In the genomic region with DNA sequence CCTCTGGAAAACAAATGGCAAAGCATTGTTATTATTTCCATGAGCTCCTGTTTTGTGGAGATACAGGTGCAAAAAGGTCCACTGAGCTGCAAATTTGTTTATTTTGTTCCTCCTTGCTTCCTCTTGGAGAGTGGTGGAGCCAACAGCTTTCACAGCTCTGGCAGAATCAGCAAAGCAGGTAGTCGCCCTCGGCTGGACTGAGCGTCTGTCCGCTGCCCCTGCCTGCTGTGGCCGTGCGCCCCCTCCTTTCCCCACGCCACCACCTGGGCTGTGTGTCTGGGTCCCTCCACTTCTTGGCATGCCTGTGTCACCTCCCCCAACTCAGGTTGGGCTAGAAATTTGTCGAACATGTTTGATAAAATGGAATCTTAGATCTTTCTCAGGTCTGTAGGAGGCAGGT, we compare ENCODE assay signal across 26 cellular contexts.
"Had no signal": no experiment of that assay in that cellular context is flagged by ENCODE, and none has a peak within 500 bp of the region (broad histone marks: within the 10 kb centered on the region; RNA-seq: fewer than 3 reads in every experiment).

No MANE protein-coding gene starts in this region.

- H3K4me3 ChIP-seq: PC-9, SJCRH30, SK-N-MC had no signal

- H3K27me3 ChIP-seq: SJCRH30 had no signal

- H3K27ac ChIP-seq: PC-9, RWPE1, SJCRH30, SK-N-MC, WERI-Rb-1 had no signal

- H3K4me1 ChIP-seq: SJCRH30 had no signal

- H3K4me2 ChIP-seq: PC-9 had no signal

- ATAC-seq: activated CD8-positive, alpha-beta memory T cell treated with anti-CD3 and anti-CD28 coated beads, Interleukin-2, amount 10 ng/mL, durations not matched to agents 7 days and 5 days; activated naive CD8-positive, alpha-beta T cell treated with anti-CD3 and anti-CD28 coated beads, Interleukin-2, amount 50 U/mL, for 24 hours had no signal

- H3K9me3 ChIP-seq: SJCRH30 had no signal

- DNase-seq: activated CD4-positive, alpha-beta memory T cell treated with anti-CD3 and anti-CD28 coated beads, Interleukin-2, amount 10 ng/mL, durations not matched to agents 7 days and 5 days; activated CD4-positive, alpha-beta T cell treated with anti-CD3 and anti-CD28 coated beads for 1 hour; activated CD4-positive, alpha-beta T cell treated with anti-CD3 and anti-CD28 coated beads for 48 hours; activated CD4-positive, CD25-positive, alpha-beta regulatory T cell; activated CD8-positive, alpha-beta memory T cell treated with anti-CD3 and anti-CD28 coated beads for 24 hours; activated CD8-positive, alpha-beta memory T cell treated with anti-CD3 and anti-CD28 coated beads, Interleukin-2, amount 10 ng/mL, durations not matched to agents 7 days and 5 days; activated CD8-positive, alpha-beta memory T cell treated with anti-CD3 and anti-CD28 coated beads, Interleukin-2, amount 50 U/mL, for 48 hours; activated effector memory CD4-positive, alpha-beta T cell treated with Interleukin-2 at 50 U/mL for 16 hours; activated naive CD4-positive, alpha-beta T cell treated with anti-CD3 and anti-CD28 coated beads, Interleukin-2, amount 10 ng/mL, durations not matched to agents 7 days and 5 days; activated naive CD8-positive, alpha-beta T cell treated with anti-CD3 and anti-CD28 coated beads, Interleukin-2, amount 50 U/mL, for 24 hours; activated T-cell treated with anti-CD3 and anti-CD28 coated beads, Interleukin-2, amount 50 U/mL, for 48 hours; anterior cingulate cortex; central memory CD4-positive, alpha-beta T cell; Karpas-422; NCI-H1105; NCI-H1417 treated with DMSO at 0.1 percent for 48 hours; NCI-H187 treated with DMSO at 0.1 percent for 48 hours; NCI-H345; NCI-H524 treated with DMSO at 0.1 percent for 48 hours; PC-9; SHP77; SJCRH30; T1000; WERI-Rb-1 had no signal
